11 cellular contexts compared by ENCODE assay signal in genomic region chr17:82029990-82030469, GRCh38. TPM values are rescaled to one million over a fixed set of nuclear protein-coding genes. Genes with fewer than 3 reads are reported as not detected.
DNase-seq lines count a peak whose midpoint lies in the region; ATAC-seq, FAIRE-seq and TF ChIP-seq lines count a peak whose summit lies in the region.
"Had no signal": no experiment of that assay in that cellular context is flagged by ENCODE, and none has a peak within 500 bp of the region (broad histone marks: within the 10 kb centered on the region; RNA-seq: fewer than 3 reads in every experiment).

No MANE protein-coding gene starts in this region.

- H3K36me3 ChIP-seq in Caco-2 (ENCODE audit: control insufficient read depth, insufficient read depth, low read length) (peaks cover 2% of the 10 kb centered on the region; the same call in 1 of the 2 replicates), Loucy (ENCODE audit: insufficient read depth, low read length) (no peaks in the 10 kb centered on the region), pancreas (no peaks in the 10 kb centered on the region)

- H3K4me2 ChIP-seq in Loucy (ENCODE audit: low read depth, low read length, poor library complexity, severe bottlenecking): peak overlapping the region; percentile 65

- 60 to 66% methylated on average over 26 to 31 of the region's 31 CpGs for WGBS in pancreas, 2 donors

- H3K4me3 ChIP-seq in Caco-2 (ENCODE audit: low read depth, low read length) (peak overlapping the region; percentile 64), Loucy (ENCODE audit: low read length, poor library complexity, severe bottlenecking) (peak overlapping the region; percentile 76), pancreas (no peak overlapping the region)

- H3K4me3 Mint-ChIP-seq in Caco-2 (ENCODE audit: unreplicated experiment) (peak overlapping the region; percentile 85), HFFc6 (no peak overlapping the region), CD14-positive monocyte (peak overlapping the region in 1 of 2 donors; percentile 90)
- no peak overlapping the region for H3K4me3 Mint-ChIP-seq in dendritic cell treated with granulocyte-macrophage colony-stimulating factor and Interleukin-4, amounts not matched to agents 40 ng/mL and 50 ng/mL, for 4 days

- POLR2A ChIA-PET in Caco-2 (lab: Charles Lee): interaction anchor here (0.6 to 2.2 kb wide), 5 partner anchors 35 to 346 kb away, joined by 3 to 8 read pairs (median 4); partner anchors contain the start of genes ARL16, FASN, HGS and MCRIP1

- peak overlapping the region; percentile 80 for H3K27ac Mint-ChIP-seq in Caco-2 (ENCODE audit: unreplicated experiment)
- peak overlapping the region; percentile 49 for H3K27ac Mint-ChIP-seq in dendritic cell treated with granulocyte-macrophage colony-stimulating factor and Interleukin-4, amounts not matched to agents 40 ng/mL and 50 ng/mL, for 4 days
- no peak overlapping the region for H3K27ac Mint-ChIP-seq in HFFc6
- no peak overlapping the region for H3K27ac Mint-ChIP-seq in CD14-positive monocyte
- H3K27ac Mint-ChIP-seq: activated CD4-positive, alpha-beta memory T cell treated with anti-CD3 and anti-CD28 coated beads for 36 hours had no signal

- intact Hi-C loops in Caco-2 (cut with micrococcal nuclease; ENCODE audit: unreplicated experiment): loop anchor here (1.0 kb wide), 1 partner anchor 124 kb away; no protein-coding TSS in a partner anchor
- intact Hi-C loops in dendritic cell treated with granulocyte-macrophage colony-stimulating factor and Interleukin-4, amounts not matched to agents 40 ng/mL and 50 ng/mL, for 4 days (cut with micrococcal nuclease): loop anchor here (1.0 to 10.0 kb wide), 2 partner anchors 75 to 124 kb away; no protein-coding TSS in a partner anchor
- intact Hi-C loops in pancreas (cut with DNase I): loop anchor here (5.0 to 10.0 kb wide), 2 partner anchors 125 to 127 kb away; no protein-coding TSS in a partner anchor
- intact Hi-C loops in CD14-positive monocyte (cut with micrococcal nuclease): loop anchor here (2.0 to 10.0 kb wide), 6 partner anchors 65 to 425 kb away; partner anchors contain the start of genes CYBC1 (in 1 of the 2), FASN (in 1 of the 2) and NARF (in 1 of the 2)

- H3K9ac ChIP-seq in Loucy (ENCODE audit: low read depth, low read length, poor library complexity, severe bottlenecking): no peak overlapping the region

- no peaks in the 10 kb centered on the region for H3K27me3 Mint-ChIP-seq in Caco-2 (ENCODE audit: insufficient read depth, unreplicated experiment)
- peaks cover 27% of the 10 kb centered on the region for H3K27me3 Mint-ChIP-seq in dendritic cell treated with granulocyte-macrophage colony-stimulating factor and Interleukin-4, amounts not matched to agents 40 ng/mL and 50 ng/mL, for 4 days
- H3K27me3 Mint-ChIP-seq in HFFc6 (ENCODE audit: insufficient read depth): peaks cover 4% of the 10 kb centered on the region
- H3K27me3 Mint-ChIP-seq in CD14-positive monocyte (ENCODE audit: low read depth in 3 of 3): peaks cover 11 to 25% (median 13%) of the 10 kb centered on the region in 3 donors
- H3K27me3 Mint-ChIP-seq: activated CD4-positive, alpha-beta memory T cell treated with anti-CD3 and anti-CD28 coated beads for 36 hours had no signal

- TF ChIP-seq CTCF in Caco-2 (IDR thresholded peaks at IDR 0.05; ENCODE audit: insufficient read depth in 1 of 2, low read depth in 1 of 2, low read length in 1 of 2, severe bottlenecking in 1 of 2, unreplicated experiment in 1 of 2) (no peak), Loucy (conservative IDR thresholded peaks at IDR 0.05; ENCODE audit: low read length) (no peak), pancreas (IDR thresholded peaks at IDR 0.05) (no peak), HFFc6 (IDR thresholded peaks at IDR 0.05) (no peak), CD14-positive monocyte (IDR thresholded peaks at IDR 0.05) (no peak)

- H3K9me2 ChIP-seq in Loucy (replicated peaks; ENCODE audit: low read depth, low read length): no peaks in the 10 kb centered on the region

- no peak overlapping the region for H3K27ac ChIP-seq in pancreas

- no TSS peak for BruUV-seq in Caco-2 (replicated peaks; lab: Mats Ljungman, UMichigan)

- no peaks in the 10 kb centered on the region for H3K79me2 ChIP-seq in Loucy (ENCODE audit: insufficient read depth, low read length)

- H4K20me1 ChIP-seq in Loucy (ENCODE audit: insufficient read depth, low read length, poor library complexity, severe bottlenecking): no peaks in the 10 kb centered on the region

- peaks cover 14% of the 10 kb centered on the region for H3K4me1 ChIP-seq in Caco-2
- H3K4me1 ChIP-seq in Loucy (ENCODE audit: insufficient read depth, low read length, poor library complexity, severe bottlenecking): peaks cover 15% of the 10 kb centered on the region
- peaks cover 4 to 5% (median 4%) of the 10 kb centered on the region in 3 donors for H3K4me1 ChIP-seq in pancreas

- peaks cover 14% of the 10 kb centered on the region for H3K4me1 Mint-ChIP-seq in Caco-2 (ENCODE audit: low read depth, unreplicated experiment)
- H3K4me1 Mint-ChIP-seq in dendritic cell treated with granulocyte-macrophage colony-stimulating factor and Interleukin-4, amounts not matched to agents 40 ng/mL and 50 ng/mL, for 4 days (ENCODE audit: low read depth): peaks cover 22% of the 10 kb centered on the region
- H3K4me1 Mint-ChIP-seq in HFFc6 (ENCODE audit: low read depth): no peaks in the 10 kb centered on the region; the same call in 1 of the 2 replicates
- peaks cover 12% of the 10 kb centered on the region for H3K4me1 Mint-ChIP-seq in CD14-positive monocyte

- no peaks in the 10 kb centered on the region for H3K27me3 ChIP-seq in Caco-2 (replicated peaks; ENCODE audit: control insufficient read depth, insufficient read depth, low read length)
- no peaks in the 10 kb centered on the region for H3K27me3 ChIP-seq in Loucy (ENCODE audit: insufficient read depth, low read length, poor library complexity, severe bottlenecking)
- no peaks in the 10 kb centered on the region for H3K27me3 ChIP-seq in pancreas

- H3K9me3 ChIP-seq in Caco-2 (no peaks in the 10 kb centered on the region), Loucy (ENCODE audit: insufficient read depth, low read depth, low read length) (no peaks in the 10 kb centered on the region), pancreas (no peaks in the 10 kb centered on the region)

- no peak for FAIRE-seq in pancreas (lab: Jason Lieb, UNC)
- FAIRE-seq: bronchial epithelial cell had no signal

- H3K36me3 Mint-ChIP-seq in Caco-2 (ENCODE audit: insufficient read depth, unreplicated experiment) (peaks cover 34% of the 10 kb centered on the region), HFFc6 (ENCODE audit: low read depth) (peaks cover 3% of the 10 kb centered on the region; the same call in 1 of the 2 replicates), CD14-positive monocyte (peaks cover 14 to 46% of the 10 kb centered on the region in 2 donors)
- peaks cover 50% of the 10 kb centered on the region for H3K36me3 Mint-ChIP-seq in dendritic cell treated with granulocyte-macrophage colony-stimulating factor and Interleukin-4, amounts not matched to agents 40 ng/mL and 50 ng/mL, for 4 days (ENCODE audit: low read depth)

- DNase-seq in Caco-2 (no peak), pancreas (no peak), EL (no peak), HFFc6 (no peak), CD14-positive monocyte (ENCODE audit: low spot score) (no peak)
- DNase-seq: NCI-H1417 treated with DMSO at 0.1 percent for 48 hours had no signal

- no peaks in the 10 kb centered on the region for H3F3A ChIP-seq in Loucy (ENCODE audit: low read depth)

- peak in 3 of 4 donors; percentile 2 to 20 (median 13) for ATAC-seq in pancreas
- ATAC-seq in HG03139 (IDR thresholded peaks at IDR 0.05; ENCODE audit: unreplicated experiment): no peak

- H2AFZ ChIP-seq in Loucy (ENCODE audit: low read length): no peak overlapping the region

- H3K9me3 Mint-ChIP-seq in Caco-2 (ENCODE audit: unreplicated experiment) (no peaks in the 10 kb centered on the region), HFFc6 (no peaks in the 10 kb centered on the region), CD14-positive monocyte (peaks cover 0 to 5% (median 0%) of the 10 kb centered on the region in 7 donors)
- H3K9me3 Mint-ChIP-seq in dendritic cell treated with granulocyte-macrophage colony-stimulating factor and Interleukin-4, amounts not matched to agents 40 ng/mL and 50 ng/mL, for 4 days: no peaks in the 10 kb centered on the region
- H3K9me3 Mint-ChIP-seq: activated CD4-positive, alpha-beta memory T cell treated with anti-CD3 and anti-CD28 coated beads for 36 hours had no signal

- CTCF ChIA-PET in Caco-2 (lab: Charles Lee): interaction anchor here (0.8 to 2.7 kb wide), 18 partner anchors 9 to 206 kb away, joined by 3 to 36 read pairs (median 4); partner anchors contain the start of genes CENPX and LRRC45

RNA-seq across cellular contexts. Expression of gene RAC3, which starts 1.4 kb away (rescaled TPM):
- total RNA-seq in Caco-2 (2022) (94.5 and 96.7 TPM in 2 replicates), pancreas (1 to 10 TPM in 5 of 6 donors, under 1 TPM in 1; 0.97 to 3.3 (median 1.9) TPM)
- polyA plus RNA-seq in pancreas (10 to 100 TPM in 1 of 2 donors, 1 to 10 TPM in 1; 6.0 to 12.6 TPM), CD14-positive monocyte (not detected)
- 1 to 10 TPM; 4.3 to 8.5 (median 5.6) TPM for total RNA-seq in HFFc6 (2021; fragmentation: NEBNext Ultra II Directional; extraction: Animal tissue kit (Norgen Biotek cat#: 25700))

RNA-seq across cellular contexts. Expression of gene LRRC45, which starts 6.9 kb away (rescaled TPM):
- 33.2 and 38.2 TPM in 2 replicates for total RNA-seq in Caco-2 (2022)
- 1 to 10 TPM; 5.3 to 9.9 (median 6.2) TPM for total RNA-seq in pancreas
- 10 to 100 TPM; 20.0 to 21.6 TPM for polyA plus RNA-seq in pancreas
- total RNA-seq in HFFc6 (2021; fragmentation: NEBNext Ultra II Directional; extraction: Animal tissue kit (Norgen Biotek cat#: 25700)): 10 to 100 TPM in 3 of 6 experiments, 1 to 10 TPM in 3; 6.8 to 10.5 (median 10.0) TPM
- polyA plus RNA-seq in CD14-positive monocyte: 1 to 10 TPM; 2.6 to 3.4 TPM

RNA-seq across cellular contexts. Expression of gene CENPX, which starts 7.4 kb away (rescaled TPM):
- total RNA-seq in Caco-2 (2022): 85.3 and 94.9 TPM in 2 replicates
- 10 to 100 TPM; 14.0 to 28.6 (median 16.4) TPM for total RNA-seq in pancreas
- polyA plus RNA-seq in pancreas: 10 to 100 TPM; 43.6 to 62.4 TPM
- 10 to 100 TPM; 60.6 to 83.9 (median 73.3) TPM for total RNA-seq in HFFc6 (2021; fragmentation: NEBNext Ultra II Directional; extraction: Animal tissue kit (Norgen Biotek cat#: 25700))
- 10 to 100 TPM; 47.7 to 57.0 TPM for polyA plus RNA-seq in CD14-positive monocyte

RNA-seq across cellular contexts. Expression of gene DCXR, which starts 7.5 kb away (rescaled TPM):
- total RNA-seq in Caco-2 (2022) (197 and 208 TPM in 2 replicates), pancreas (10 to 100 TPM; 34.8 to 87.4 (median 51.1) TPM)
- polyA plus RNA-seq in pancreas (100 to 1,000 TPM in 1 of 2 donors, 10 to 100 TPM in 1; 86.7 to 108 TPM), CD14-positive monocyte (10 to 100 TPM; 88.8 to 90.3 TPM)
- 100 to 1,000 TPM in 1 of 6 experiments, 10 to 100 TPM in 5; 73.4 to 100 (median 84.8) TPM for total RNA-seq in HFFc6 (2021; fragmentation: NEBNext Ultra II Directional; extraction: Animal tissue kit (Norgen Biotek cat#: 25700))

RNA-seq across cellular contexts. Expression of gene RFNG, which starts 21.6 kb away (rescaled TPM):
- 33.0 and 35.5 TPM in 2 replicates for total RNA-seq in Caco-2 (2022)
- total RNA-seq in pancreas: 10 to 100 TPM; 18.2 to 30.8 (median 28.4) TPM
- polyA plus RNA-seq in pancreas: 10 to 100 TPM; 57.9 to 59.1 TPM
- 10 to 100 TPM; 37.6 to 48.5 (median 40.1) TPM for total RNA-seq in HFFc6 (2021; fragmentation: NEBNext Ultra II Directional; extraction: Animal tissue kit (Norgen Biotek cat#: 25700))
- 1 to 10 TPM; 1.5 to 4.1 TPM for polyA plus RNA-seq in CD14-positive monocyte

Comparison
In these comparisons a context has a peak if more than half of its experiments do, and no peak if none do; other contexts are left out.
1. H3K4me3 ChIP-seq: peak in Caco-2 (single experiment) and Loucy (single experiment); none in pancreas (0 of 4).
2. H3K27ac Mint-ChIP-seq: peak in Caco-2 (single experiment) and dendritic cell treated with granulocyte-macrophage colony-stimulating factor and Interleukin-4, amounts not matched to agents 40 ng/mL and 50 ng/mL, for 4 days (single experiment); none in HFFc6 (single experiment) and CD14-positive monocyte (0 of 7).
3. RNA of gene RAC3, which starts 1.4 kb away (total RNA-seq): 94.5 to 96.7 TPM in Caco-2; 4.3 to 8.5 TPM in HFFc6 and 0.97 to 3.3 TPM in pancreas; every median in the first group is over 10 times any median in the second.